7 cellular contexts compared by ENCODE assay signal in genomic region chr2:221572821-221573429, GRCh38. TPM values are rescaled to one million over a fixed set of nuclear protein-coding genes. Genes with fewer than 3 reads are reported as not detected.
DNase-seq lines count a peak whose midpoint lies in the region; ATAC-seq and TF ChIP-seq lines count a peak whose summit lies in the region.

No MANE protein-coding gene starts in this region.

- peak overlapping the region; percentile 79 for H3K4me3 ChIP-seq in HAP-1
- peak overlapping the region; percentile 88 for H3K4me3 ChIP-seq in Loucy (ENCODE audit: low read length, poor library complexity, severe bottlenecking)
- peak overlapping the region; percentile 78 to 96 for H3K4me3 ChIP-seq in muscle layer of duodenum (ENCODE audit: low read depth in 1 of 2, low read length in 2 of 2)

- in situ Hi-C loops in GM13977 (cut with MboI; ENCODE audit: low pct_unique_long_range_greater_than_20kb, low sequenced_read_pairs, unreplicated experiment) (loop anchor here (10.0 kb wide), 1 partner anchor 888 kb away; no protein-coding TSS in a partner anchor), HAP-1 (cut with MboI; ENCODE audit: low sequenced_read_pairs) (loop anchor here (5.0 to 10.0 kb wide), 2 partner anchors 392 to 886 kb away; no protein-coding TSS in a partner anchor)

- no peaks in the 10 kb centered on the region for H3F3A ChIP-seq in Loucy (ENCODE audit: low read depth)

- peak overlapping the region; percentile 57 for H3K27ac ChIP-seq in muscle layer of duodenum (ENCODE audit: low read length)

- DNase-seq in GM13977 (ENCODE audit: low spot score) (peak; percentile 52), HAP-1 (ENCODE audit: low spot score in 2 of 2) (peak; percentile 37 to 65), erythroblast (lab: John Stamatoyannopoulos, UW) (peak; percentile 39 to 54), type B pancreatic cell (ENCODE audit: extremely low spot score, unreplicated experiment) (no peak)
- DNase-seq in activated CD8-positive, alpha-beta T cell treated with anti-CD3 and anti-CD28 coated beads, Interleukin-2, amount 10 ng/mL, durations not matched to agents 7 days and 5 days: peak; percentile 23

- H3K27me3 ChIP-seq in HAP-1 (ENCODE audit: low read depth): no peaks in the 10 kb centered on the region
- H3K27me3 ChIP-seq in Loucy (ENCODE audit: insufficient read depth, low read length, poor library complexity, severe bottlenecking): no peaks in the 10 kb centered on the region
- H3K27me3 ChIP-seq in muscle layer of duodenum (ENCODE audit: low read depth, low read length): peaks cover 28% of the 10 kb centered on the region

- no peaks in the 10 kb centered on the region for H4K20me1 ChIP-seq in Loucy (ENCODE audit: insufficient read depth, low read length, poor library complexity, severe bottlenecking)

- no peak overlapping the region for H3K27ac Mint-ChIP-seq in activated CD8-positive, alpha-beta T cell treated with anti-CD3 and anti-CD28 coated beads, Interleukin-2, amount 10 ng/mL, durations not matched to agents 7 days and 5 days
- peak overlapping the region; percentile 87 for H3K27ac Mint-ChIP-seq in type B pancreatic cell

- no peaks in the 10 kb centered on the region for H3K9me2 ChIP-seq in Loucy (replicated peaks; ENCODE audit: low read depth, low read length)

- H3K4me1 Mint-ChIP-seq in activated CD8-positive, alpha-beta T cell treated with anti-CD3 and anti-CD28 coated beads, Interleukin-2, amount 10 ng/mL, durations not matched to agents 7 days and 5 days (ENCODE audit: low read depth): peaks cover 28% of the 10 kb centered on the region
- H3K4me1 Mint-ChIP-seq in type B pancreatic cell (ENCODE audit: unreplicated experiment): peaks cover 24% of the 10 kb centered on the region

- H3K4me2 ChIP-seq in Loucy (ENCODE audit: low read depth, low read length, poor library complexity, severe bottlenecking): peak overlapping the region; percentile 99

- peaks cover 64% of the 10 kb centered on the region for H3K27me3 Mint-ChIP-seq in activated CD8-positive, alpha-beta T cell treated with anti-CD3 and anti-CD28 coated beads, Interleukin-2, amount 10 ng/mL, durations not matched to agents 7 days and 5 days (ENCODE audit: low read depth)
- H3K27me3 Mint-ChIP-seq in type B pancreatic cell: peaks cover 47% of the 10 kb centered on the region

- POLR2A ChIA-PET in activated CD8-positive, alpha-beta T cell treated with anti-CD3 and anti-CD28 coated beads, Interleukin-2, amount 10 ng/mL, durations not matched to agents 7 days and 5 days (lab: Charles Lee): interaction anchor here (0.7 to 0.8 kb wide), 2 partner anchors 55 to 1652 kb away, joined by 3 read pairs; no protein-coding TSS in a partner anchor

- H3K36me3 ChIP-seq in HAP-1 (replicated peaks) (peaks cover 2% of the 10 kb centered on the region; the same call in 1 of the 2 replicates), Loucy (ENCODE audit: insufficient read depth, low read length) (no peaks in the 10 kb centered on the region), muscle layer of duodenum (ENCODE audit: control insufficient read depth in 1 of 2, insufficient read depth in 2 of 2, low read length in 2 of 2) (no peaks in the 10 kb centered on the region)

- peaks cover 27% of the 10 kb centered on the region for H3K4me1 ChIP-seq in HAP-1
- peaks cover 12% of the 10 kb centered on the region for H3K4me1 ChIP-seq in Loucy (ENCODE audit: insufficient read depth, low read length, poor library complexity, severe bottlenecking)
- H3K4me1 ChIP-seq in muscle layer of duodenum (ENCODE audit: control insufficient read depth in 1 of 2, insufficient read depth in 2 of 2, low read length in 2 of 2): peaks cover 0 to 38% of the 10 kb centered on the region in 2 donors

- H3K9ac ChIP-seq in Loucy (ENCODE audit: low read depth, low read length, poor library complexity, severe bottlenecking): peak overlapping the region; percentile 92

- H3K36me3 Mint-ChIP-seq in activated CD8-positive, alpha-beta T cell treated with anti-CD3 and anti-CD28 coated beads, Interleukin-2, amount 10 ng/mL, durations not matched to agents 7 days and 5 days (ENCODE audit: low read depth): no peaks in the 10 kb centered on the region
- peaks cover 3% of the 10 kb centered on the region for H3K36me3 Mint-ChIP-seq in type B pancreatic cell

- peak overlapping the region; percentile 99 for H2AFZ ChIP-seq in Loucy (ENCODE audit: low read length)

- CTCF ChIA-PET in activated CD8-positive, alpha-beta T cell treated with anti-CD3 and anti-CD28 coated beads, Interleukin-2, amount 10 ng/mL, durations not matched to agents 7 days and 5 days (lab: Charles Lee): interaction anchor here (0.6 to 2.6 kb wide), 10 partner anchors 10 to 887 kb away, joined by 3 to 11 read pairs (median 4); no protein-coding TSS in a partner anchor

- H3K9me3 Mint-ChIP-seq in activated CD8-positive, alpha-beta T cell treated with anti-CD3 and anti-CD28 coated beads, Interleukin-2, amount 10 ng/mL, durations not matched to agents 7 days and 5 days (ENCODE audit: insufficient read depth): no peaks in the 10 kb centered on the region
- no peaks in the 10 kb centered on the region for H3K9me3 Mint-ChIP-seq in type B pancreatic cell

- TF ChIP-seq POLR2A in erythroblast (IDR thresholded peaks at IDR 0.05; ENCODE audit: low read length): no peak

- H3K9me3 ChIP-seq in HAP-1: no peaks in the 10 kb centered on the region
- H3K9me3 ChIP-seq in Loucy (ENCODE audit: insufficient read depth, low read depth, low read length): no peaks in the 10 kb centered on the region
- no peaks in the 10 kb centered on the region for H3K9me3 ChIP-seq in muscle layer of duodenum (ENCODE audit: control insufficient read depth in 1 of 2, low read length in 2 of 2)

- no peak for TF ChIP-seq CTCF in GM13977 (IDR thresholded peaks at IDR 0.05; ENCODE audit: extremely low read depth, insufficient read depth, missing control alignments)
- TF ChIP-seq CTCF in Loucy (conservative IDR thresholded peaks at IDR 0.05; ENCODE audit: low read length): no peak
- TF ChIP-seq CTCF in type B pancreatic cell (conservative IDR thresholded peaks at IDR 0.05): no peak

- H3K4me3 Mint-ChIP-seq in activated CD8-positive, alpha-beta T cell treated with anti-CD3 and anti-CD28 coated beads, Interleukin-2, amount 10 ng/mL, durations not matched to agents 7 days and 5 days: peak overlapping the region; percentile 70
- peak overlapping the region; percentile 100 for H3K4me3 Mint-ChIP-seq in type B pancreatic cell

- peaks cover 18% of the 10 kb centered on the region; the same call in 1 of the 2 replicates for H3K79me2 ChIP-seq in Loucy (ENCODE audit: insufficient read depth, low read length)

- ATAC-seq in activated CD8-positive, alpha-beta T cell treated with anti-CD3 and anti-CD28 coated beads, Interleukin-2, amount 10 ng/mL, durations not matched to agents 7 days and 5 days: peak; percentile 24

RNA-seq across cellular contexts. Expression of gene EPHA4, which starts 0.8 kb away (rescaled TPM):
- total RNA-seq in activated CD8-positive, alpha-beta T cell treated with anti-CD3 and anti-CD28 coated beads, Interleukin-2, amount 10 ng/mL, durations not matched to agents 7 days and 5 days: 1 to 10 TPM; 1.2 to 1.5 TPM
- 78.3 and 82.4 TPM in 2 replicates for total RNA-seq in type B pancreatic cell (ENCODE audit: low replicate concordance)

Comparison
In these comparisons a context has a peak if more than half of its experiments do, and no peak if none do; other contexts are left out.
1. RNA of gene EPHA4, which starts 0.8 kb away (total RNA-seq): 78.3 to 82.4 TPM in type B pancreatic cell; 1.2 to 1.5 TPM in activated CD8-positive, alpha-beta T cell treated with anti-CD3 and anti-CD28 coated beads, Interleukin-2, amount 10 ng/mL, durations not matched to agents 7 days and 5 days; every median in the first group is over 10 times any median in the second.
2. Peak in every context shown above with its lines, with median percentiles within 50 percentile points of each other: H3K4me3 ChIP-seq.